15 cellular contexts compared by ENCODE assay signal in genomic region chr22:38355275-38355674, GRCh38.
"Had no signal": no experiment of that assay in that cellular context is flagged by ENCODE, and none has a peak within 500 bp of the region (broad histone marks: within the 10 kb centered on the region; RNA-seq: fewer than 3 reads in every experiment).

No MANE protein-coding gene starts in this region.

- H3K4me3 Mint-ChIP-seq: naive thymus-derived CD4-positive, alpha-beta T cell; stimulated activated memory B cell treated with anti-CD40 and anti-IgM and Interleukin-4, amounts not matched to agents 10 μg/mL and 1 μg/mL and 100 μg/mL, for 72 hours had no signal

- H3K36me3 Mint-ChIP-seq: activated naive CD4-positive, alpha-beta T cell treated with anti-CD3 and anti-CD28 coated beads, Interleukin-2, amount 50 U/mL, for 72 hours had no signal

- H3K27me3 Mint-ChIP-seq: naive thymus-derived CD4-positive, alpha-beta T cell; stimulated activated memory B cell treated with anti-CD40 and anti-IgM and Interleukin-4, amounts not matched to agents 10 μg/mL and 1 μg/mL and 100 μg/mL, for 72 hours had no signal

- H3K9me3 Mint-ChIP-seq: activated naive CD4-positive, alpha-beta T cell treated with anti-CD3 and anti-CD28 coated beads, Interleukin-2, amount 50 U/mL, for 72 hours; naive thymus-derived CD4-positive, alpha-beta T cell; stimulated activated memory B cell treated with anti-CD40 and anti-IgM and Interleukin-4, amounts not matched to agents 10 μg/mL and 1 μg/mL and 100 μg/mL, for 72 hours had no signal

- H3K4me1 Mint-ChIP-seq: naive thymus-derived CD4-positive, alpha-beta T cell had no signal

- H3K27ac Mint-ChIP-seq: activated naive CD4-positive, alpha-beta T cell treated with anti-CD3 and anti-CD28 coated beads, Interleukin-2, amount 50 U/mL, for 72 hours; naive thymus-derived CD4-positive, alpha-beta T cell; stimulated activated memory B cell treated with anti-CD40 and anti-IgM and Interleukin-4, amounts not matched to agents 10 μg/mL and 1 μg/mL and 100 μg/mL, for 72 hours had no signal

- DNase-seq: activated CD4-positive, alpha-beta T cell treated with anti-CD3 and anti-CD28 coated beads, Interleukin-2, amount 50 U/mL, for 1 hour; activated CD4-positive, CD25-positive, alpha-beta regulatory T cell; activated T-cell treated with anti-CD3 and anti-CD28 coated beads, Interleukin-2, amount 50 U/mL, for 1 hour; amygdala; body of pancreas; caudate nucleus; colonic mucosa; islet precursor cell; left lung; mammary epithelial cell; naive thymus-derived CD4-positive, alpha-beta T cell; stimulated activated CD4-positive, alpha-beta T cell treated with anti-CD3 and anti-CD28 coated beads, Interleukin-2, amount 100 ng/mL, for 48 hours had no signal

- ATAC-seq: activated naive CD4-positive, alpha-beta T cell treated with anti-CD3 and anti-CD28 coated beads, Interleukin-2, amount 50 U/mL, for 72 hours; body of pancreas; left lung; naive thymus-derived CD4-positive, alpha-beta T cell; stimulated activated memory B cell treated with anti-CD40 and anti-IgM and Interleukin-4, amounts not matched to agents 10 μg/mL and 1 μg/mL and 100 μg/mL, for 72 hours had no signal

- FAIRE-seq: endometrium had no signal
